ENCODE assay signal across 8 cellular contexts in the genomic region with DNA sequence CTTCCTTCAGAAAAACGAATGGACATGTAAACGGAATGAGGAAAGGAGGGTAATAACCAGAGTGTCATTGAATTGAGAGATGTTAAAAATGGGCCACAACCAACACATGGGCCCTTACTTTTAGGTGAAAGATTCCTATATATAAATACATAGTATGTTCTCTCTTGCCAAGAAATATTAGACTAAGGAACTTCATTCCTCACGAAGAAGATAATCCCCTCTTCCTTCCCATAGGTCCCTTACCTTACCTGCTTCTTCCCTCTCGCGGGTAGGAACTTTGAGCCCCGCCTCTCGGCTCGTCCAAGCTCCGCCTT. TPM values are rescaled to one million over a fixed set of nuclear protein-coding genes. Genes with fewer than 3 reads are reported as not detected.
DNase-seq lines count a peak whose midpoint lies in the region; ATAC-seq and TF ChIP-seq lines count a peak whose summit lies in the region.

No MANE protein-coding gene starts in this region.

- H3K9ac ChIP-seq in mesenchymal stem cell (ENCODE audit: low read length), result peak overlapping the region; percentile 99

- H3K79me1 ChIP-seq in mesenchymal stem cell (replicated peaks; ENCODE audit: low read length, poor library complexity, severe bottlenecking), result peaks cover 7% of the 10 kb centered on the region

- H3K27ac ChIP-seq in left ventricle myocardium inferior (replicated peaks) (peak overlapping the region; percentile 92), mesenchymal stem cell (ENCODE audit: low read length, poor library complexity, severe bottlenecking) (no peak overlapping the region), urinary bladder (ENCODE audit: low read depth) (no peak overlapping the region)

- no peaks in the 10 kb centered on the region for H3K27me3 Mint-ChIP-seq in MCF 10A (ENCODE audit: insufficient read depth, unreplicated experiment)

- ATAC-seq in Right ventricle myocardium inferior, result no peak
- ATAC-seq in GM18498 (IDR thresholded peaks at IDR 0.05; ENCODE audit: unreplicated experiment), result no peak
- ATAC-seq in GM18907 (IDR thresholded peaks at IDR 0.05; ENCODE audit: unreplicated experiment), result no peak

- H3K4ac ChIP-seq in mesenchymal stem cell (ENCODE audit: low read depth in 1 of 2, low read length in 2 of 2), result no peak overlapping the region

- no peak for DNase-seq in left ventricle myocardium inferior
- DNase-seq in Right ventricle myocardium inferior (ENCODE audit: missing footprints), result no peak
- DNase-seq in MCF 10A (ENCODE audit: unreplicated experiment), result no peak
- DNase-seq in mesenchymal stem cell, result no peak
- no peak for DNase-seq in T1000 (lab: John Stamatoyannopoulos, UW)

- no peak overlapping the region for H3K23ac ChIP-seq in mesenchymal stem cell (ENCODE audit: low read length in 2 of 2)

- H3K9me3 Mint-ChIP-seq in MCF 10A (ENCODE audit: unreplicated experiment), result no peaks in the 10 kb centered on the region

- peaks cover 34% of the 10 kb centered on the region for H3K4me1 ChIP-seq in left ventricle myocardium inferior
- no peaks in the 10 kb centered on the region for H3K4me1 ChIP-seq in mesenchymal stem cell (ENCODE audit: control insufficient read depth, insufficient read depth, low read depth, low read length)
- H3K4me1 ChIP-seq in urinary bladder (ENCODE audit: insufficient read depth), result peaks cover 2% of the 10 kb centered on the region

- H3K27me3 ChIP-seq in left ventricle myocardium inferior (ENCODE audit: low read depth), result no peaks in the 10 kb centered on the region
- H3K27me3 ChIP-seq in mesenchymal stem cell (ENCODE audit: control insufficient read depth in 1 of 2, insufficient read depth in 1 of 2, low read length in 2 of 2), result no peaks in the 10 kb centered on the region

- H3K9me3 ChIP-seq in left ventricle myocardium inferior (replicated peaks), result no peaks in the 10 kb centered on the region
- no peaks in the 10 kb centered on the region for H3K9me3 ChIP-seq in mesenchymal stem cell (ENCODE audit: control insufficient read depth, low read length)

- peak overlapping the region; percentile 96 for H3K4me3 Mint-ChIP-seq in MCF 10A (ENCODE audit: unreplicated experiment)

- BruUV-seq in MCF 10A (replicated peaks; lab: Mats Ljungman, UMichigan), result TSS peak; percentile 56

- H3K14ac ChIP-seq in mesenchymal stem cell (ENCODE audit: low read length in 2 of 2), result no peak overlapping the region

- H2AFZ ChIP-seq in mesenchymal stem cell (ENCODE audit: low read depth, low read length), result no peak overlapping the region

- peak overlapping the region; percentile 76 for H3K4me2 ChIP-seq in mesenchymal stem cell (ENCODE audit: low read length, poor library complexity, severe bottlenecking)

- H2BK5ac ChIP-seq in mesenchymal stem cell (ENCODE audit: low read depth, low read length, poor library complexity, severe bottlenecking), result no peak overlapping the region

- H2BK120ac ChIP-seq in mesenchymal stem cell (ENCODE audit: low read depth, low read length), result no peak overlapping the region

- no peak overlapping the region for H2AK5ac ChIP-seq in mesenchymal stem cell (ENCODE audit: low read length, severe bottlenecking)

- H3K4me3 ChIP-seq in left ventricle myocardium inferior, result peak overlapping the region; percentile 98
- H3K4me3 ChIP-seq in mesenchymal stem cell (ENCODE audit: insufficient read depth in 1 of 2, low read depth in 1 of 2, low read length in 2 of 2), result peak overlapping the region; percentile 88 to 95
- peak overlapping the region; percentile 90 for H3K4me3 ChIP-seq in urinary bladder (ENCODE audit: low read depth, low read length)

- no peak overlapping the region for H4K8ac ChIP-seq in mesenchymal stem cell (ENCODE audit: low read length)

- H2BK15ac ChIP-seq in mesenchymal stem cell (ENCODE audit: low read depth, poor library complexity, severe bottlenecking), result no peak overlapping the region

- no peak overlapping the region for H3K18ac ChIP-seq in mesenchymal stem cell (ENCODE audit: low read depth in 1 of 2, low read length in 2 of 2)

- 0% methylated on average over 9 of the region's 9 CpGs for WGBS in mesenchymal stem cell
- 3% methylated on average over 9 of the region's 9 CpGs for WGBS in urinary bladder

- H2BK12ac ChIP-seq in mesenchymal stem cell (ENCODE audit: low read length in 2 of 2), result no peak overlapping the region

- no peak overlapping the region for H4K91ac ChIP-seq in mesenchymal stem cell (ENCODE audit: low read length)

- H3K36me3 ChIP-seq in left ventricle myocardium inferior, result no peaks in the 10 kb centered on the region
- H3K36me3 ChIP-seq in mesenchymal stem cell (ENCODE audit: control insufficient read depth in 1 of 2, insufficient read depth in 2 of 2, low read depth in 1 of 2, low read length in 2 of 2), result no peaks in the 10 kb centered on the region
- no peaks in the 10 kb centered on the region for H3K36me3 ChIP-seq in urinary bladder (ENCODE audit: insufficient read depth)

- peak overlapping the region; percentile 96 for H3K27ac Mint-ChIP-seq in MCF 10A (ENCODE audit: low read depth, unreplicated experiment)

- H3K36me3 Mint-ChIP-seq in MCF 10A (ENCODE audit: insufficient read depth, unreplicated experiment), result peaks cover 19% of the 10 kb centered on the region

- peaks cover 24% of the 10 kb centered on the region for H3K4me1 Mint-ChIP-seq in MCF 10A (ENCODE audit: insufficient read depth, unreplicated experiment)

- POLR2A ChIA-PET in MCF 10A (lab: Yijun Ruan, JAX), result interaction anchor here (0.7 to 8.2 kb wide), 19 partner anchors 10 to 239 kb away, joined by 3 to 110 read pairs (median 4); no protein-coding TSS in a partner anchor

- intact Hi-C loops in left ventricle myocardium inferior (cut with micrococcal nuclease) (no loop called here), Right ventricle myocardium inferior (cut with DNase I) (loop anchor here (2.0 kb wide), 1 partner anchor 28 kb away; no protein-coding TSS in a partner anchor), MCF 10A (cut with micrococcal nuclease) (loop anchor here (1.0 kb wide), 1 partner anchor 13 kb away; no protein-coding TSS in a partner anchor)

- CTCF ChIA-PET in MCF 10A (lab: Yijun Ruan, JAX), result interaction anchor here (1.3 to 1.9 kb wide), 2 partner anchors 10 to 13 kb away, joined by 4 to 6 read pairs; no protein-coding TSS in a partner anchor

- TF ChIP-seq CTCF in left ventricle myocardium inferior (IDR thresholded peaks at IDR 0.05; ENCODE audit: borderline replicate concordance), result no peak
- no peak for TF ChIP-seq CTCF in MCF 10A (IDR thresholded peaks at IDR 0.05; ENCODE audit: unreplicated experiment)

RNA-seq across cellular contexts. Expression of a gene that starts 0.3 kb away (rescaled TPM):
- 6.1 TPM for total RNA-seq in left ventricle myocardium inferior
- 6.3 TPM for total RNA-seq in Right ventricle myocardium inferior
- total RNA-seq in MCF 10A (2022), result 12.9 and 14.6 TPM in 2 replicates
- 7.1 TPM for polyA plus RNA-seq in mesenchymal stem cell (2013, experiment 1 of 2)
- polyA plus RNA-seq in mesenchymal stem cell (2013, experiment 2 of 2), result 7.1 TPM
- 5.7 TPM for total RNA-seq in urinary bladder
- 6.4 TPM for polyA plus RNA-seq in urinary bladder

RNA-seq across cellular contexts. Expression of a gene that starts 0.7 kb away (rescaled TPM):
- total RNA-seq in left ventricle myocardium inferior (0.80 TPM), Right ventricle myocardium inferior (0.30 TPM), MCF 10A (2022) (3.2 and 4.6 TPM in 2 replicates), urinary bladder (3.4 TPM)
- polyA plus RNA-seq in mesenchymal stem cell (2013, experiment 1 of 2), result 2.0 TPM
- polyA plus RNA-seq in mesenchymal stem cell (2013, experiment 2 of 2), result 2.5 TPM
- polyA plus RNA-seq in urinary bladder, result 0.24 TPM
